In genomic region chr14:52272375-52272774, GRCh38 we compare ENCODE assay signal across 9 cellular contexts. TPM values are rescaled to one million over a fixed set of nuclear protein-coding genes. Genes with fewer than 3 reads are reported as not detected.
DNase-seq lines count a peak whose midpoint lies in the region; ATAC-seq and TF ChIP-seq lines count a peak whose summit lies in the region.
"Had no signal": no experiment of that assay in that cellular context is flagged by ENCODE, and none has a peak within 500 bp of the region (broad histone marks: within the 10 kb centered on the region; RNA-seq: fewer than 3 reads in every experiment).

No MANE protein-coding gene starts in this region.

- H3K4me2 ChIP-seq in SK-N-SH (no peak overlapping the region), hepatocyte (no peak overlapping the region)

- ATAC-seq in GM21360 (IDR thresholded peaks at IDR 0.05; ENCODE audit: unreplicated experiment) (no peak), omental fat pad (ENCODE audit: low FRiP score) (no peak)
- ATAC-seq: pancreas had no signal

- H3K9me2 ChIP-seq in SK-N-SH (no peaks in the 10 kb centered on the region), hepatocyte (replicated peaks; ENCODE audit: insufficient read depth) (no peaks in the 10 kb centered on the region)

- peaks cover 23% of the 10 kb centered on the region for H3K27me3 ChIP-seq in BJ (ENCODE audit: control insufficient read depth, insufficient read depth, low read length)
- peaks cover 31% of the 10 kb centered on the region for H3K27me3 ChIP-seq in H7 (ENCODE audit: control insufficient read depth, insufficient read depth, low read length)
- peaks cover 41% of the 10 kb centered on the region for H3K27me3 ChIP-seq in SK-N-SH (ENCODE audit: insufficient read depth)
- H3K27me3 ChIP-seq in hepatocyte: peaks cover 37% of the 10 kb centered on the region

- DNase-seq in BJ (ENCODE audit: low read depth): no peak
- peak; percentile 54 for DNase-seq in H7
- no peak for DNase-seq in SK-N-SH
- no peak for DNase-seq in hepatocyte (ENCODE audit: low spot score)
- DNase-seq in SKM-1 (lab: John Stamatoyannopoulos, UW; ENCODE audit: unreplicated experiment): no peak
- DNase-seq in T-helper 9 cell: no peak
- DNase-seq in omental fat pad (ENCODE audit: low spot score): no peak
- DNase-seq: pancreas had no signal

- CTCF ChIA-PET in BJ (lab: Yijun Ruan, JAX) (interaction anchor here (0.5 to 1.5 kb wide), 4 partner anchors 8 to 879 kb away, joined by 3 to 4 read pairs (median 3); no protein-coding TSS in a partner anchor), SK-N-SH (lab: Yijun Ruan, JAX) (interaction anchor here (1.1 kb wide), 1 partner anchor 123 kb away, joined by 3 read pairs; no protein-coding TSS in a partner anchor)

- TF ChIP-seq RAD21 in SK-N-SH (IDR thresholded peaks at IDR 0.05; ENCODE audit: low read length): peak; percentile 33

- H3K27ac ChIP-seq in SK-N-SH (ENCODE audit: low read depth in 2 of 2, low read length in 1 of 2): no peak overlapping the region
- H3K27ac ChIP-seq in hepatocyte: no peak overlapping the region
- H3K27ac ChIP-seq: pancreas had no signal

- no peak for TF ChIP-seq EP300 in SK-N-SH (IDR thresholded peaks at IDR 0.05; ENCODE audit: borderline replicate concordance in 1 of 2, low read depth in 1 of 2, low read length in 1 of 2)

- H3F3A ChIP-seq in SK-N-SH (replicated peaks; ENCODE audit: insufficient read depth): no peaks in the 10 kb centered on the region

- TF ChIP-seq CTCF in BJ (IDR thresholded peaks at IDR 0.05; ENCODE audit: insufficient read depth, low read depth, low read length): peak; percentile 25; the same call in 1 of the 2 replicates
- TF ChIP-seq CTCF in SK-N-SH (IDR thresholded peaks at IDR 0.05): peak; percentile 52
- peak; percentile 10 for TF ChIP-seq CTCF in hepatocyte (IDR thresholded peaks at IDR 0.05; ENCODE audit: poor library complexity)
- TF ChIP-seq CTCF in omental fat pad (IDR thresholded peaks at IDR 0.05): no peak

- H2AFZ ChIP-seq in SK-N-SH (ENCODE audit: low read depth) (no peak overlapping the region), hepatocyte (no peak overlapping the region)

- H3K4me3 ChIP-seq in BJ (ENCODE audit: low read depth, low read length) (no peak overlapping the region), H7 (ENCODE audit: insufficient read depth, low read depth, low read length) (no peak overlapping the region), SK-N-SH (ENCODE audit: low read depth in 2 of 2, low read length in 1 of 2) (no peak overlapping the region), hepatocyte (no peak overlapping the region)
- H3K4me3 ChIP-seq: pancreas had no signal

- 51% methylated on average over 3 of the region's 3 CpGs for WGBS in SK-N-SH (ENCODE audit: low lambda C conversion rate)
- 67% methylated on average over 3 of the region's 3 CpGs for WGBS in hepatocyte (ENCODE audit: low lambda C conversion rate, missing lambda C conversion rate)

- H4K20me1 ChIP-seq in SK-N-SH (ENCODE audit: insufficient read depth) (no peaks in the 10 kb centered on the region), hepatocyte (ENCODE audit: insufficient read depth, poor library complexity, severe bottlenecking) (no peaks in the 10 kb centered on the region)

- H3K79me2 ChIP-seq in SK-N-SH (ENCODE audit: insufficient read depth): no peaks in the 10 kb centered on the region
- no peaks in the 10 kb centered on the region for H3K79me2 ChIP-seq in hepatocyte

- H3K4me1 ChIP-seq in SK-N-SH (ENCODE audit: control insufficient read depth in 1 of 2, insufficient read depth in 2 of 2, low read depth in 1 of 2, low read length in 1 of 2) (peaks cover 0 to 2% of the 10 kb centered on the region in 2 experiments; a peak in 1 of 4 replicates), hepatocyte (ENCODE audit: insufficient read depth) (peaks cover 8% of the 10 kb centered on the region)
- H3K4me1 ChIP-seq: pancreas had no signal

- POLR2A ChIA-PET in BJ (lab: Charles Lee): no interaction called here
- POLR2A ChIA-PET in SK-N-SH (lab: Yijun Ruan, JAX): no interaction called here

- H3K9ac ChIP-seq in SK-N-SH: no peak overlapping the region

- no peaks in the 10 kb centered on the region for H3K36me3 ChIP-seq in BJ (ENCODE audit: control insufficient read depth, insufficient read depth, low read length)
- H3K36me3 ChIP-seq in H7 (replicated peaks; ENCODE audit: control insufficient read depth, insufficient read depth, low read length): no peaks in the 10 kb centered on the region
- no peaks in the 10 kb centered on the region for H3K36me3 ChIP-seq in SK-N-SH (replicated peaks in 1 of 2; ENCODE audit: control insufficient read depth in 1 of 2, insufficient read depth in 2 of 2, low read length in 1 of 2)
- no peaks in the 10 kb centered on the region for H3K36me3 ChIP-seq in hepatocyte (replicated peaks; ENCODE audit: insufficient read depth, low read depth)
- H3K36me3 ChIP-seq: pancreas had no signal

- H3K9me3 ChIP-seq in SK-N-SH: no peaks in the 10 kb centered on the region
- no peaks in the 10 kb centered on the region for H3K9me3 ChIP-seq in hepatocyte (ENCODE audit: low read depth)
- H3K9me3 ChIP-seq: pancreas had no signal

TF ChIP-seq in SK-N-SH, 30 proteins besides CTCF, POLR2A, EP300 and RAD21:
- TF ChIP-seq CHD2 (IDR thresholded peaks at IDR 0.05; ENCODE audit: low read length, partially characterized antibody) (no peak), JUND (IDR thresholded peaks at IDR 0.05) (no peak), ZBTB33 (IDR thresholded peaks at IDR 0.05; ENCODE audit: borderline replicate concordance, low read depth) (no peak), SMC3 (IDR thresholded peaks at IDR 0.05; ENCODE audit: low read depth, low read length) (no peak), MEF2A (IDR thresholded peaks at IDR 0.05; ENCODE audit: borderline replicate concordance, low read depth) (no peak)
TF ChIP-seq in SK-N-SH: peak in this region for 0.

RNA-seq across cellular contexts. Expression of gene PTGDR, which starts 4.9 kb away (rescaled TPM):
- not detected in 2 replicates for polyA plus RNA-seq in BJ (2011; rRNA removed)
- polyA minus RNA-seq in BJ (2011; rRNA and poly(A)+ RNA removed): not detected in 2 replicates
- total RNA-seq in H7 (2014; rRNA removed; shearing (Covaris generic)): not detected in 2 replicates
- polyA plus RNA-seq in SK-N-SH (2012; rRNA removed): not detected in 2 replicates
- polyA plus RNA-seq in SK-N-SH (2012; cell fraction: cytosol; rRNA removed): 0.03 TPM in 1 of 2 replicates, not detected in the other
- not detected in 2 replicates for polyA plus RNA-seq in SK-N-SH (2012; cell fraction: nucleus; rRNA removed)
- total RNA-seq in hepatocyte: 2.5 and 3.1 TPM in 2 replicates
- polyA plus RNA-seq in hepatocyte: 2.2 and 3.5 TPM in 2 replicates
- total RNA-seq in omental fat pad: 1 to 10 TPM in 3 of 4 donors, under 1 TPM in 1; 0.74 to 2.1 (median 1.6) TPM

RNA-seq across cellular contexts. Expression of gene PTGER2, which starts 41.7 kb away (rescaled TPM):
- polyA plus RNA-seq in BJ (2011; rRNA removed) (0.43 and 0.71 TPM in 2 replicates), SK-N-SH (2012; rRNA removed) (0.67 and 1.0 TPM in 2 replicates), hepatocyte (43.0 and 49.3 TPM in 2 replicates)
- polyA minus RNA-seq in BJ (2011; rRNA and poly(A)+ RNA removed): 0.21 and 0.24 TPM in 2 replicates
- total RNA-seq in H7 (2014; rRNA removed; shearing (Covaris generic)): 0.24 and 1.9 TPM in 2 replicates
- 1.1 and 1.2 TPM in 2 replicates for polyA plus RNA-seq in SK-N-SH (2012; cell fraction: cytosol; rRNA removed)
- 0.36 and 0.40 TPM in 2 replicates for polyA plus RNA-seq in SK-N-SH (2012; cell fraction: nucleus; rRNA removed)
- total RNA-seq in hepatocyte (18.5 and 18.7 TPM in 2 replicates), omental fat pad (10 to 100 TPM in 1 of 4 donors, 1 to 10 TPM in 3; 4.0 to 34.8 (median 6.3) TPM)

Comparison
In these comparisons a context has a peak if more than half of its experiments do, and no peak if none do; other contexts are left out.
1. CTCF ChIP-seq: peak in BJ (single experiment), SK-N-SH (single experiment) and hepatocyte (single experiment); none in omental fat pad (0 of 3).